26 cellular contexts compared by ENCODE assay signal in the genomic region with DNA sequence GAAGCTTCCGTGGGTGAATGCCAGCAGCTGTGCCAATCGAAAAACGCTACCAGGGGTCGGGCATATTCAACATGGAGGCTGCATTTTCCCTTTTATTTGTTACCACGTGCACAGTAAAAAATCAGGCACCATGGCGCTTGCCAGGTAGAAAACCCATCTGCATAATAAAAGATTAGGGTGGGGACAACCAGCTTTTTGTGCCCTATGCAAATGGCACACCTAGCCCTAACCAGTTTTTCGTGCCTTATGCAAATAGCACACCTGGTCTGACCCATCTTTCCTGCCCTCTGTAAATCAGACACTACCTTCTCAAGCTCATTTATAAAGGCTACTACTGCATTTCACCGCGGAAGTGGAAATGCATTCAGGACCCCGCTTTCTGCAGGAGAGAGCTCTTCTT.
DNase-seq lines count a peak whose midpoint lies in the region; ATAC-seq and TF ChIP-seq lines count a peak whose summit lies in the region.
"Had no signal": no experiment of that assay in that cellular context is flagged by ENCODE, and none has a peak within 500 bp of the region (broad histone marks: within the 10 kb centered on the region; RNA-seq: fewer than 3 reads in every experiment).

No MANE protein-coding gene starts in this region.

- H4K8ac ChIP-seq in neuronal stem cell (ENCODE audit: low read depth, low read length): no peak overlapping the region

- TF ChIP-seq CTCF in hepatocyte (IDR thresholded peaks at IDR 0.05; ENCODE audit: poor library complexity): no peak

- DNase-seq in H7 (peak; percentile 10), NCI-H526 treated with DMSO at 0.1 percent for 48 hours (lab: John Stamatoyannopoulos, UW) (peak; percentile 99), hepatocyte (ENCODE audit: low spot score) (no peak), neuronal stem cell (ENCODE audit: low spot score) (no peak)
- no peak for DNase-seq in naive thymus-derived CD8-positive, alpha-beta T cell
- DNase-seq in stimulated activated naive CD4-positive, alpha-beta T cell treated with Interleukin-2 at 50 U/mL for 16 hours (lab: John Stamatoyannopoulos, UW): no peak
- DNase-seq: activated CD4-positive, alpha-beta T cell treated with anti-CD3 and anti-CD28 coated beads, Interleukin-2, amount 50 U/mL, for 48 hours; activated effector memory CD4-positive, alpha-beta T cell treated with anti-CD3 and anti-CD28 coated beads, Interleukin-2, amount 50 U/mL, for 16 hours; CD4-positive, CD25-positive, alpha-beta regulatory T cell; DMS 273 treated with DMSO at 0.1 percent for 48 hours; effector CD8-positive, alpha-beta T cell; esophagus squamous epithelium; GDM1; immature natural killer cell; KBM-7; NCI-H1930; NCI-H510A; RPMI8226; SK-N-SH; substantia nigra; T-helper 2 cell had no signal

- no peak overlapping the region for H2BK15ac ChIP-seq in neuronal stem cell (ENCODE audit: low read length)

- H3K27ac ChIP-seq in hepatocyte (no peak overlapping the region), neuronal stem cell (replicated peaks; ENCODE audit: low read length) (no peak overlapping the region)
- H3K27ac ChIP-seq: body of pancreas, esophagus squamous epithelium, gastroesophageal sphincter had no signal

- no peak for ATAC-seq in naive thymus-derived CD8-positive, alpha-beta T cell
- no peak for ATAC-seq in HG03045 (IDR thresholded peaks at IDR 0.05; ENCODE audit: unreplicated experiment)
- ATAC-seq: body of pancreas, gastroesophageal sphincter, HCT116 had no signal

- H3K23ac ChIP-seq in neuronal stem cell (ENCODE audit: low read depth, low read length, poor library complexity): no peak overlapping the region

- H3K4ac ChIP-seq in neuronal stem cell (ENCODE audit: low read length): no peak overlapping the region

- H2AFZ ChIP-seq in hepatocyte: peak overlapping the region; percentile 16
- H2AFZ ChIP-seq in neuronal stem cell (ENCODE audit: low read length): no peak overlapping the region

- H3K79me2 ChIP-seq in hepatocyte: no peaks in the 10 kb centered on the region

- H3K4me2 ChIP-seq in hepatocyte: peak overlapping the region; percentile 38
- peak overlapping the region; percentile 38 for H3K4me2 ChIP-seq in neuronal stem cell (ENCODE audit: insufficient read depth, low read length, poor library complexity, severe bottlenecking)
- H3K4me2 ChIP-seq: SK-N-SH had no signal

- H3K9me3 Mint-ChIP-seq in naive thymus-derived CD8-positive, alpha-beta T cell: no peaks in the 10 kb centered on the region
- H3K9me3 Mint-ChIP-seq: CD4-positive, CD25-positive, alpha-beta regulatory T cell; neural crest cell had no signal

- no peak overlapping the region for H2BK5ac ChIP-seq in neuronal stem cell (ENCODE audit: low read length)

- H2BK120ac ChIP-seq in neuronal stem cell (ENCODE audit: low read depth, low read length): no peak overlapping the region

- H3K18ac ChIP-seq in neuronal stem cell (ENCODE audit: low read length): no peak overlapping the region

- H3K79me1 ChIP-seq in neuronal stem cell (ENCODE audit: low read depth, low read length): no peaks in the 10 kb centered on the region

- H3K9me3 ChIP-seq in hepatocyte (ENCODE audit: low read depth): no peaks in the 10 kb centered on the region
- no peaks in the 10 kb centered on the region for H3K9me3 ChIP-seq in neuronal stem cell (replicated peaks in 1 of 2; ENCODE audit: control insufficient read depth in 2 of 2, insufficient read depth in 1 of 2, low read depth in 1 of 2, low read length in 2 of 2)
- H3K9me3 ChIP-seq: body of pancreas, esophagus squamous epithelium, gastroesophageal sphincter, SK-N-SH had no signal

- H3K4me3 ChIP-seq in H7 (ENCODE audit: insufficient read depth, low read depth, low read length) (peak overlapping the region; percentile 14; the same call in 1 of the 2 replicates), hepatocyte (no peak overlapping the region), neuronal stem cell (ENCODE audit: low read length in 2 of 2) (no peak overlapping the region)
- H3K4me3 ChIP-seq: body of pancreas, esophagus squamous epithelium, gastroesophageal sphincter had no signal

- H3K27me3 ChIP-seq in H7 (ENCODE audit: control insufficient read depth, insufficient read depth, low read length) (no peaks in the 10 kb centered on the region), hepatocyte (no peaks in the 10 kb centered on the region), neuronal stem cell (ENCODE audit: control insufficient read depth in 3 of 3, insufficient read depth in 3 of 3, low read depth in 1 of 3, low read length in 3 of 3) (no peaks in the 10 kb centered on the region)
- H3K27me3 ChIP-seq: body of pancreas, esophagus squamous epithelium, gastroesophageal sphincter had no signal

- no peak overlapping the region for H2AK5ac ChIP-seq in neuronal stem cell (ENCODE audit: low read depth, low read length)

- peaks cover 0 to 1% (median 0%) of the 10 kb centered on the region in 5 donors for H3K27me3 Mint-ChIP-seq in naive thymus-derived CD8-positive, alpha-beta T cell

- H3K9me2 ChIP-seq in hepatocyte (replicated peaks; ENCODE audit: insufficient read depth): no peaks in the 10 kb centered on the region
- H3K9me2 ChIP-seq: SK-N-SH had no signal

- H3K4me1 ChIP-seq in hepatocyte (ENCODE audit: insufficient read depth): no peaks in the 10 kb centered on the region
- peaks cover 0 to 1% of the 10 kb centered on the region in 2 donors for H3K4me1 ChIP-seq in neuronal stem cell (ENCODE audit: control insufficient read depth in 2 of 2, insufficient read depth in 1 of 2, low read depth in 1 of 2, low read length in 2 of 2)
- H3K4me1 ChIP-seq: body of pancreas, esophagus squamous epithelium, gastroesophageal sphincter had no signal

- H3K9ac ChIP-seq in neuronal stem cell (ENCODE audit: low read depth, low read length, poor library complexity): no peak overlapping the region
- H3K9ac ChIP-seq: SK-N-SH had no signal

- H4K91ac ChIP-seq in neuronal stem cell (ENCODE audit: low read depth, low read length, poor library complexity): no peak overlapping the region

- no peak overlapping the region for H2BK12ac ChIP-seq in neuronal stem cell (ENCODE audit: low read length)

- POLR2A ChIA-PET in naive thymus-derived CD8-positive, alpha-beta T cell (lab: Charles Lee): no interaction called here

- no peak overlapping the region for H3K27ac Mint-ChIP-seq in naive thymus-derived CD8-positive, alpha-beta T cell
- H3K27ac Mint-ChIP-seq: CD4-positive, CD25-positive, alpha-beta regulatory T cell; immature natural killer cell had no signal

- 42% methylated on average over 10 of the region's 10 CpGs for WGBS in hepatocyte (ENCODE audit: low lambda C conversion rate, missing lambda C conversion rate)
- no CpG with 5 or more reads among the region's 10 CpGs for WGBS in neuronal stem cell (ENCODE audit: extremely low coverage in 2 of 2, insufficient read length in 2 of 2, insufficient replicate concordance in 1 of 2), 2 donors

- H3K14ac ChIP-seq in neuronal stem cell (ENCODE audit: low read length): no peak overlapping the region

- H4K20me1 ChIP-seq in hepatocyte (ENCODE audit: insufficient read depth, poor library complexity, severe bottlenecking): no peaks in the 10 kb centered on the region

- no peaks in the 10 kb centered on the region for H3K36me3 Mint-ChIP-seq in naive thymus-derived CD8-positive, alpha-beta T cell
- H3K36me3 Mint-ChIP-seq: CD4-positive, CD25-positive, alpha-beta regulatory T cell; immature natural killer cell had no signal

- H3K4me1 Mint-ChIP-seq in naive thymus-derived CD8-positive, alpha-beta T cell: peaks cover 0 to 2% (median 0%) of the 10 kb centered on the region in 4 donors
- H3K4me1 Mint-ChIP-seq: CD4-positive, CD25-positive, alpha-beta regulatory T cell; immature natural killer cell; neural crest cell had no signal

- H3K36me3 ChIP-seq in H7 (replicated peaks; ENCODE audit: control insufficient read depth, insufficient read depth, low read length): no peaks in the 10 kb centered on the region
- H3K36me3 ChIP-seq in hepatocyte (replicated peaks; ENCODE audit: insufficient read depth, low read depth): no peaks in the 10 kb centered on the region
- no peaks in the 10 kb centered on the region for H3K36me3 ChIP-seq in neuronal stem cell (replicated peaks in 1 of 2; ENCODE audit: control insufficient read depth in 2 of 2, insufficient read depth in 2 of 2, low read length in 2 of 2)
- H3K36me3 ChIP-seq: esophagus squamous epithelium, gastroesophageal sphincter had no signal

- no peak overlapping the region for H3K4me3 Mint-ChIP-seq in naive thymus-derived CD8-positive, alpha-beta T cell
- H3K4me3 Mint-ChIP-seq: CD4-positive, CD25-positive, alpha-beta regulatory T cell; immature natural killer cell; neural crest cell had no signal

Comparison
In these comparisons a context has a peak if more than half of its experiments do, and no peak if none do; other contexts are left out.
1. DNase-seq: peak in H7 (single experiment) and NCI-H526 treated with DMSO at 0.1 percent for 48 hours (single experiment); none in hepatocyte (single experiment), neuronal stem cell (single experiment), naive thymus-derived CD8-positive, alpha-beta T cell (0 of 10) and stimulated activated naive CD4-positive, alpha-beta T cell treated with Interleukin-2 at 50 U/mL for 16 hours (single experiment).